ENCODE assay signal across 9 cellular contexts in the genomic region with DNA sequence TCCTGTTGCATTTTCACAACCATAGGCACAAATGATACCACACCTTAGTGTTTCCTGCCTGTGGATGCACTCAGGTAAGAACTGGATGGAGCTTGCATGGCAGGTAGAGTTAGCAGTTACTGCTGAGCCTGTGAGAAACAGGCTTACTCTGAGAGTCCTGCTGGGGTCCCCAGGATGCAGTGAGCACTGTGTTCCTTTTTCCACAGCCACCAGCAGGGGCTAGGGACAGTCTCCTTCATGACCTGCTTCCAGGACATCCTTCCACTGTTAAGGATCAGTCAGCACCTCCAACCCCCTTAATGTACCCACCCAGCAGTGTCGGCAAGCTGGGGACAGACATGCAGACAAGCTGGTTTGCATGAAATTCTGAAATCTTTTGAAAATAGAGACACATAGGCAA. TPM values are rescaled to one million over a fixed set of nuclear protein-coding genes. Genes with fewer than 3 reads are reported as not detected.
"Had no signal": no experiment of that assay in that cellular context is flagged by ENCODE, and none has a peak within 500 bp of the region (broad histone marks: within the 10 kb centered on the region; RNA-seq: fewer than 3 reads in every experiment).

No MANE protein-coding gene starts in this region.

- H3K4me3 ChIP-seq: HAP-1 had no signal

- H3K4me3 Mint-ChIP-seq: HFFc6, IgD-negative memory B cell had no signal

- H3K36me3 ChIP-seq: HAP-1 had no signal

- H3K36me3 Mint-ChIP-seq: IgD-negative memory B cell had no signal

- ATAC-seq: HCT116, HepG2 had no signal

- H3K27ac Mint-ChIP-seq: HFFc6, IgD-negative memory B cell had no signal

- H3K9me3 ChIP-seq: HAP-1 had no signal

- H3K9me3 Mint-ChIP-seq: HFFc6, IgD-negative memory B cell had no signal

- DNase-seq: GOT3, HFFc6, KBM-7 had no signal

- H3K27ac ChIP-seq: HL-60 had no signal

RNA-seq across cellular contexts. Expression of a gene that starts 16.3 kb away (rescaled TPM):
- total RNA-seq: HFFc6, HT1080 had no signal
- polyA plus RNA-seq: IgD-negative memory B cell had no signal
